In genomic region chr2:113198790-113199612, GRCh38 we compare ENCODE assay signal across 8 cellular contexts. TPM values are rescaled to one million over a fixed set of nuclear protein-coding genes. Genes with fewer than 3 reads are reported as not detected.
A peak's percentile ranks its signal among the peaks of the same experiment; 100 is the strongest.
DNase-seq lines count a peak whose midpoint lies in the region; ATAC-seq and TF ChIP-seq lines count a peak whose summit lies in the region.

No MANE protein-coding gene starts in this region.

- H3K4me1 Mint-ChIP-seq in HFFc6 (ENCODE audit: low read depth), result peaks cover 30% of the 10 kb centered on the region
- H3K4me1 Mint-ChIP-seq in activated CD4-positive, alpha-beta T cell treated with anti-CD3 and anti-CD28 coated beads for 36 hours, result peaks cover 8% of the 10 kb centered on the region
- peaks cover 15% of the 10 kb centered on the region for H3K4me1 Mint-ChIP-seq in chondrocyte (ENCODE audit: low read depth)

- H3K4me3 Mint-ChIP-seq in HFFc6, result peak overlapping the region; percentile 77
- H3K4me3 Mint-ChIP-seq in activated CD4-positive, alpha-beta T cell treated with anti-CD3 and anti-CD28 coated beads for 36 hours, result no peak overlapping the region
- H3K4me3 Mint-ChIP-seq in chondrocyte (ENCODE audit: unreplicated experiment), result peak overlapping the region; percentile 76

- H3K9me3 Mint-ChIP-seq in HFFc6, result no peaks in the 10 kb centered on the region
- no peaks in the 10 kb centered on the region for H3K9me3 Mint-ChIP-seq in activated CD4-positive, alpha-beta T cell treated with anti-CD3 and anti-CD28 coated beads for 36 hours (ENCODE audit: low read depth)
- no peaks in the 10 kb centered on the region for H3K9me3 Mint-ChIP-seq in chondrocyte (ENCODE audit: low read depth)

- peak overlapping the region; percentile 58 for H3K4me3 ChIP-seq in kidney epithelial cell (ENCODE audit: low read depth, low read length)

- ATAC-seq in activated CD4-positive, alpha-beta T cell treated with anti-CD3 and anti-CD28 coated beads for 36 hours, result peak; percentile 70

- H3K27ac Mint-ChIP-seq in HFFc6, result no peak overlapping the region
- no peak overlapping the region for H3K27ac Mint-ChIP-seq in activated CD4-positive, alpha-beta T cell treated with anti-CD3 and anti-CD28 coated beads for 36 hours
- H3K27ac Mint-ChIP-seq in chondrocyte (ENCODE audit: unreplicated experiment), result no peak overlapping the region

- intact Hi-C loops in activated CD4-positive, alpha-beta T cell treated with anti-CD3 and anti-CD28 coated beads for 36 hours (cut with DNase I, micrococcal nuclease), result loop anchor here (1.0 to 5.0 kb wide), 3 partner anchors 24 to 117 kb away; no protein-coding TSS in a partner anchor

- peaks cover 1% of the 10 kb centered on the region for H3K36me3 ChIP-seq in kidney epithelial cell (ENCODE audit: control insufficient read depth, insufficient read depth, low read length)

- H3K27me3 Mint-ChIP-seq in HFFc6 (ENCODE audit: insufficient read depth) (no peaks in the 10 kb centered on the region; the same call in 1 of the 2 replicates), chondrocyte (ENCODE audit: low read depth) (no peaks in the 10 kb centered on the region)
- no peaks in the 10 kb centered on the region for H3K27me3 Mint-ChIP-seq in activated CD4-positive, alpha-beta T cell treated with anti-CD3 and anti-CD28 coated beads for 36 hours

- no peaks in the 10 kb centered on the region for H3K36me3 Mint-ChIP-seq in HFFc6 (ENCODE audit: low read depth)
- H3K36me3 Mint-ChIP-seq in activated CD4-positive, alpha-beta T cell treated with anti-CD3 and anti-CD28 coated beads for 36 hours (ENCODE audit: low read depth), result peaks cover 71% of the 10 kb centered on the region
- no peaks in the 10 kb centered on the region for H3K36me3 Mint-ChIP-seq in chondrocyte (ENCODE audit: low read depth)

- CTCF ChIA-PET in activated CD4-positive, alpha-beta T cell treated with anti-CD3 and anti-CD28 coated beads for 36 hours (lab: Charles Lee), result interaction anchor here (0.7 to 4.7 kb wide), 18 partner anchors 12 to 259 kb away, joined by 3 to 62 read pairs (median 5); partner anchors contain the start of gene PSD4

- POLR2A ChIA-PET in activated CD4-positive, alpha-beta T cell treated with anti-CD3 and anti-CD28 coated beads for 36 hours (lab: Charles Lee), result interaction anchor here (1.8 kb wide), 1 partner anchor 25 kb away, joined by 8 read pairs; the partner anchor contains the start of gene PSD4

- DNase-seq in EL, result peak; percentile 64
- DNase-seq in HFFc6, result peak; percentile 37
- DNase-seq in NCI-H2029 (lab: John Stamatoyannopoulos, UW), result peak; percentile 70
- DNase-seq in activated CD4-positive, alpha-beta T cell treated with anti-CD3 and anti-CD28 coated beads for 36 hours, result peak; percentile 88
- no peak for DNase-seq in chondrocyte (ENCODE audit: low spot score)
- no peak for DNase-seq in kidney epithelial cell (ENCODE audit: low read depth)
- DNase-seq in stimulated activated CD4-positive, alpha-beta T cell treated with anti-CD3 and anti-CD28 coated beads, Interleukin-15, amount 100 ng/mL, for 48 hours (ENCODE audit: low read depth in 2 of 2), result peak; percentile 59 to 68
- DNase-seq in cerebellar nuclear complex (lab: John Stamatoyannopoulos, UW), result no peak

- H3K27me3 ChIP-seq in kidney epithelial cell (ENCODE audit: control insufficient read depth, insufficient read depth, low read length), result no peaks in the 10 kb centered on the region

- TF ChIP-seq CTCF in HFFc6 (IDR thresholded peaks at IDR 0.05) (peak; percentile 99), chondrocyte (IDR thresholded peaks at IDR 0.05) (peak; percentile 100), kidney epithelial cell (IDR thresholded peaks at IDR 0.05; ENCODE audit: insufficient read depth, low read length, poor library complexity, severe bottlenecking) (peak; percentile 63)

RNA-seq across cellular contexts. Expression of gene PSD4, which starts 25.2 kb away (rescaled TPM):
- total RNA-seq in HFFc6 (2021; fragmentation: NEBNext Ultra II Directional; extraction: Animal tissue kit (Norgen Biotek cat#: 25700)), result 1 to 10 TPM in 5 of 6 experiments, under 1 TPM in 1; 0.76 to 1.8 (median 1.1) TPM
- 100 to 1,000 TPM; 232 to 274 TPM for total RNA-seq in activated CD4-positive, alpha-beta T cell treated with anti-CD3 and anti-CD28 coated beads for 36 hours
- total RNA-seq in chondrocyte (5.2 to 5.5 TPM (median 5.2 TPM) in 3 replicates), kidney epithelial cell (12.1 and 13.9 TPM in 2 replicates)

Comparison
In these comparisons a context has a peak if more than half of its experiments do, and no peak if none do; other contexts are left out.
1. DNase-seq: peak in EL (single experiment), HFFc6 (single experiment), NCI-H2029 (single experiment), activated CD4-positive, alpha-beta T cell treated with anti-CD3 and anti-CD28 coated beads for 36 hours (single experiment) and stimulated activated CD4-positive, alpha-beta T cell treated with anti-CD3 and anti-CD28 coated beads, Interleukin-15, amount 100 ng/mL, for 48 hours (2 of 2); none in chondrocyte (single experiment), kidney epithelial cell (single experiment) and cerebellar nuclear complex (0 of 2).
2. RNA of gene PSD4, which starts 25.2 kb away (total RNA-seq): 232 to 274 TPM in activated CD4-positive, alpha-beta T cell treated with anti-CD3 and anti-CD28 coated beads for 36 hours; 12.1 to 13.9 TPM in kidney epithelial cell, 5.2 to 5.5 TPM in chondrocyte and 0.76 to 1.8 TPM in HFFc6; every median in the first group is over 10 times any median in the second.
3. Peak in every context shown above with its lines, with median percentiles within 50 percentile points of each other: CTCF ChIP-seq.